In the genomic region with DNA sequence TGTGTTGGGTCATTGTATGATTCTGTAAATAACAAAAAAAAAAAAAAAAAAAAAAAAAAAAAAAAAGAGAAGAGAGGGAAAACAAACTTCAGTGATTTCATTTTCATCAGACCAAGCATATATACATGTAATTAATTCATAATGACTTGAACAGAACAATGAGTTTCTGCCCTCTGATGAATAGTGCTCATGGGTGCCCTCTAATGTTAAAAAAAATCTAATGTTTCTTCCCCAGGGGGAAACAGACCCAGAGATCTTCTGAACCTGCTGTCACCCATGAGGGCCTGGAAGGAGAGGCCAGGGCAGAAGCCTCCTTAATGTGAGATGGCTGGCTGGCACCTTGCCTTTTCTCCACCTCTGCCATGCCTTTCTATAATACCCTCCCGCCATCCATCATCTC, we compare ENCODE assay signal across 1 cellular context.
TF ChIP-seq lines count a peak whose summit lies in the region.

No MANE protein-coding gene starts in this region.

TF ChIP-seq in SK-N-SH treated with all-trans-retinoic acid at 6 μM for 48 hours, 23 proteins besides CTCF, POLR2A, EP300 and RAD21 (continued from another document):
- TF ChIP-seq, protein P1, sequence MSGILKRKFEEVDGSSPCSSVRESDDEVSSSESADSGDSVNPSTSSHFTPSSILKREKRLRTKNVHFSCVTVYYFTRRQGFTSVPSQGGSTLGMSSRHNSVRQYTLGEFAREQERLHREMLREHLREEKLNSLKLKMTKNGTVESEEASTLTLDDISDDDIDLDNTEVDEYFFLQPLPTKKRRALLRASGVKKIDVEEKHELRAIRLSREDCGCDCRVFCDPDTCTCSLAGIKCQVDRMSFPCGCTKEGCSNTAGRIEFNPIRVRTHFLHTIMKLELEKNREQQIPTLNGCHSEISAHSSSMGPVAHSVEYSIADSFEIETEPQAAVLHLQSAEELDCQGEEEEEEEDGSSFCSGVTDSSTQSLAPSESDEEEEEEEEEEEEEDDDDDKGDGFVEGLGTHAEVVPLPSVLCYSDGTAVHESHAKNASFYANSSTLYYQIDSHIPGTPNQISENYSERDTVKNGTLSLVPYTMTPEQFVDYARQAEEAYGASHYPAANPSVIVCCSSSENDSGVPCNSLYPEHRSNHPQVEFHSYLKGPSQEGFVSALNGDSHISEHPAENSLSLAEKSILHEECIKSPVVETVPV (CRISPR knock-in tag; IDR thresholded peaks at IDR 0.05): no peak
- TF ChIP-seq BACH2 (CRISPR knock-in tag; IDR thresholded peaks at IDR 0.05; ENCODE audit: borderline replicate concordance) (no peak), TCF4 (CRISPR knock-in tag; IDR thresholded peaks at IDR 0.05; ENCODE audit: borderline replicate concordance) (no peak), ISL1 (CRISPR knock-in tag; IDR thresholded peaks at IDR 0.05) (no peak)
